1 cellular context compared by ENCODE assay signal in genomic region chr12:103657331-103657730, GRCh38.
TF ChIP-seq lines count a peak whose summit lies in the region.

No MANE protein-coding gene starts in this region.

TF ChIP-seq in GM23338, 12 proteins besides CTCF, POLR2A, EP300 and RAD21 (continued from another document):
- no peak for TF ChIP-seq STAT1 (IDR thresholded peaks at IDR 0.05; ENCODE audit: unreplicated experiment)
- TF ChIP-seq CREB1 (CRISPR knock-in tag; IDR thresholded peaks at IDR 0.05; ENCODE audit: low read depth), result no peak
- TF ChIP-seq JUNB (IDR thresholded peaks at IDR 0.05; ENCODE audit: unreplicated experiment), result no peak
- TF ChIP-seq, protein P1, sequence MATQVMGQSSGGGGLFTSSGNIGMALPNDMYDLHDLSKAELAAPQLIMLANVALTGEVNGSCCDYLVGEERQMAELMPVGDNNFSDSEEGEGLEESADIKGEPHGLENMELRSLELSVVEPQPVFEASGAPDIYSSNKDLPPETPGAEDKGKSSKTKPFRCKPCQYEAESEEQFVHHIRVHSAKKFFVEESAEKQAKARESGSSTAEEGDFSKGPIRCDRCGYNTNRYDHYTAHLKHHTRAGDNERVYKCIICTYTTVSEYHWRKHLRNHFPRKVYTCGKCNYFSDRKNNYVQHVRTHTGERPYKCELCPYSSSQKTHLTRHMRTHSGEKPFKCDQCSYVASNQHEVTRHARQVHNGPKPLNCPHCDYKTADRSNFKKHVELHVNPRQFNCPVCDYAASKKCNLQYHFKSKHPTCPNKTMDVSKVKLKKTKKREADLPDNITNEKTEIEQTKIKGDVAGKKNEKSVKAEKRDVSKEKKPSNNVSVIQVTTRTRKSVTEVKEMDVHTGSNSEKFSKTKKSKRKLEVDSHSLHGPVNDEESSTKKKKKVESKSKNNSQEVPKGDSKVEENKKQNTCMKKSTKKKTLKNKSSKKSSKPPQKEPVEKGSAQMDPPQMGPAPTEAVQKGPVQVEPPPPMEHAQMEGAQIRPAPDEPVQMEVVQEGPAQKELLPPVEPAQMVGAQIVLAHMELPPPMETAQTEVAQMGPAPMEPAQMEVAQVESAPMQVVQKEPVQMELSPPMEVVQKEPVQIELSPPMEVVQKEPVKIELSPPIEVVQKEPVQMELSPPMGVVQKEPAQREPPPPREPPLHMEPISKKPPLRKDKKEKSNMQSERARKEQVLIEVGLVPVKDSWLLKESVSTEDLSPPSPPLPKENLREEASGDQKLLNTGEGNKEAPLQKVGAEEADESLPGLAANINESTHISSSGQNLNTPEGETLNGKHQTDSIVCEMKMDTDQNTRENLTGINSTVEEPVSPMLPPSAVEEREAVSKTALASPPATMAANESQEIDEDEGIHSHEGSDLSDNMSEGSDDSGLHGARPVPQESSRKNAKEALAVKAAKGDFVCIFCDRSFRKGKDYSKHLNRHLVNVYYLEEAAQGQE (IDR thresholded peaks at IDR 0.05; ENCODE audit: unreplicated experiment), result no peak
